2 cellular contexts compared by ENCODE assay signal in the genomic region with DNA sequence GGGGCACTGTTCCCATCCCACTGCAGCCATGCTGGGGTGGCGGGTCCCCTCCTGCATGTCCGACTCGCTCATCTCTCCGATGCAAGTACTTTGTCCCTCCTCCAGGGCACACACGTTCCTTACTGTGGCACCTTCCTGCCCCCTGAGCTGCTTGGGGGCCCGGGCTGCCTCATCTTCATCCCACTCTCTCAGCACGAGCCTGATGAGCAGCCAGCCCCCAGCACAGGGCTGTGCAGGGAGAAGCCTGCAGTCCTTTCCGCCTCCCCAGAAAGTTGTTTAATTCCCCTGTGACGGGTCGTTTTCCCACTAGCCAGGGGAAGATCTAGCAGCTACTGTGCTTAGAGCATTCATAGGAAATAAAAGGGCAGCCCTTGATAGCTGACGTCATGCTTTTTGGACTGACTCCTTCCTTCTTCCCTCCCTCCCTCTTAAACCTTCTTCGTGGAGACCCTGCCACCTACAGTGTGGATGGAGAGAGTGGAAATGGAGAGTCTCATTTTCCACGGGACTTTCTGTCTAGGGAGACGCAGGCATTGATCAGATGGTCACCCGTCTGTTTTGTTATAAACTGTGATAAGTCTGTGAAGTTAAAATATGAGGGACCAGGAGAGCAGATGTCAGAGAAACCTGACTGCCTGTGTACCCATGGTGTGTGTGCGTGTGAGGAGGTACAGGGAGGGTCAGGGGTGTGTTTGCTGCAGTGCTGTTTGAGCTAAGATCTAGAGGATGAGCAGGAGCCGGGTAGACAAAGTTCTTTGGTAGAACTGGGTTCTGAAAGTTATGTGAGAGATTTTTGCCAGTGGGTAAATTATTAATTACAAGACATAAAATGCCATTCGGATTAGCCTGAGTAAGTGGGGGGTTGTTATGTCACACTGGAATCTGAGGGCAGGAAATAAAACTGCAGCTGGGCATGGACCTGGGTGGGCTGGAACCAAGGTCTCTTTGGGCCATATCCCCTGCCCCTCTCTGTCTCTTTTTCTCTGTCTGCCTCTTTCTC.
TF ChIP-seq lines count a peak whose summit lies in the region.

No MANE protein-coding gene starts in this region.

TF ChIP-seq in IMR-90, 13 proteins besides CTCF, POLR2A, EP300 and RAD21:
- TF ChIP-seq RFX5 (IDR thresholded peaks at IDR 0.05; ENCODE audit: low read depth, low read length) (no peak), NFE2L2 (IDR thresholded peaks at IDR 0.05; ENCODE audit: low read depth, low read length) (no peak), MXI1 (IDR thresholded peaks at IDR 0.05; ENCODE audit: borderline replicate concordance, low read depth, low read length) (no peak), MAZ (IDR thresholded peaks at IDR 0.05; ENCODE audit: borderline replicate concordance, low read depth, low read length) (no peak), SMC3 (IDR thresholded peaks at IDR 0.05; ENCODE audit: low read depth, low read length) (no peak), MAFK (IDR thresholded peaks at IDR 0.05; ENCODE audit: low read depth, low read length) (no peak), BHLHE40 (IDR thresholded peaks at IDR 0.05; ENCODE audit: low read depth, low read length) (no peak), CEBPB (IDR thresholded peaks at IDR 0.05; ENCODE audit: low read depth, low read length) (no peak), ELK1 (IDR thresholded peaks at IDR 0.05; ENCODE audit: borderline replicate concordance, low read depth, low read length) (no peak), USF2 (IDR thresholded peaks at IDR 0.05; ENCODE audit: low read depth, low read length) (no peak), RCOR1 (IDR thresholded peaks at IDR 0.05; ENCODE audit: insufficient replicate concordance, low read length) (no peak)

TF ChIP-seq in H1, 55 proteins besides CTCF, POLR2A, EP300 and RAD21:
- TF ChIP-seq JUND (IDR thresholded peaks at IDR 0.05; ENCODE audit: low read length) (no peak), SP2 (IDR thresholded peaks at IDR 0.05; ENCODE audit: low read length) (no peak)
TF ChIP-seq in H1: peak in this region for 0.
